Comparison of ENCODE assay signal across 8 cellular contexts in the genomic region with DNA sequence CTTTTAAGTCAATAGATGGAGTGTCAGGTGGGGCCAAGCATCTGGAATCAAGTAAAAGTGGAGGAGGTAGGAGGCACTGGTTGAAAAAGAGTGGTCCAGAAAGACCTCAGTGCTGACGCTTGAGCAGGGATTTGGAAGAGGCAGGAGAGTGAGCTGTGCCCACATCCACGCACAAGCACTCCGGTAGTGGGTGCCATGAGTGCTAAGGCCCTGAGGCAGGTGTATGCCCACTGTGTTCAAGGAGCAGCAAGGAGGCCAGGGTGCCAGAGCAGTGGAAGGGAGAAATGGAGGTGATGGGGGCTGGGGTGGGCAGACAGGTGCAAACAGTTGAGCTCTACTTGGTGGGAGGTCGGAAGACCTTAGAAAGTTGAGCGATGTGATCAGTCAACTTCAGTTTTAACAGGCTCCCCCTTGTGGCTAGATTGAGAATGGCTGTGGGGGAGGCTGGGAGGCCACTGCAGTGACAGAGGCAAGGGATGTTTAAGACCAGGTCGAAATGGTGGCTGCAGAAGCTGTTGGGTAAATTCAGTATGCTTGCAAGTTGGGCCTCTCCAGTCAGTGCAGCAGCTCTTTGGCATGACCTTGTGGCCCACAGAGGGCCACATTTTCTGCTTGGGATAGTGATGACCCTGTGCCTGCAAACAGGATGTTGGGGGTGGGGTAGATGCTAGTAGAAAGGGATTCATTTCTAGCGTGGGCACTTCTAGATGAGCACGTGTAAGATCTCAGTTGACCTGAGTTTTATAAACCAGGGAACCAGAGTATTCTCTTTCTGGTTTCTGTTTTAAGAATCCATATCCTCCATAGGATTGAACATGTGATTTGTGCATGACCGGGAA. TPM values are rescaled to one million over a fixed set of nuclear protein-coding genes. Genes with fewer than 3 reads are reported as not detected.
DNase-seq lines count a peak whose midpoint lies in the region; ATAC-seq and TF ChIP-seq lines count a peak whose summit lies in the region.

No MANE protein-coding gene starts in this region.

- no peaks in the 10 kb centered on the region for H3K79me2 ChIP-seq in Karpas-422 (ENCODE audit: low read length)
- no peaks in the 10 kb centered on the region for H3K79me2 ChIP-seq in mammary epithelial cell (ENCODE audit: insufficient read depth, low read length)

- no peak overlapping the region for H3K27ac Mint-ChIP-seq in activated B cell treated with CpG ODN at 0.5 μM for 24 hours

- no peaks in the 10 kb centered on the region for H3K9me3 Mint-ChIP-seq in activated B cell treated with CpG ODN at 0.5 μM for 24 hours

- H3K9me3 ChIP-seq in Karpas-422 (ENCODE audit: low read length) (no peaks in the 10 kb centered on the region), mammary epithelial cell (replicated peaks; ENCODE audit: insufficient read depth, low read length) (no peaks in the 10 kb centered on the region)

- no peaks in the 10 kb centered on the region for H3K27me3 Mint-ChIP-seq in activated B cell treated with CpG ODN at 0.5 μM for 24 hours

- BruUV-seq in mammary epithelial cell (replicated peaks; lab: Mats Ljungman, UMichigan), result no TSS peak

- no peaks in the 10 kb centered on the region for H3K9me2 ChIP-seq in Karpas-422 (replicated peaks; ENCODE audit: insufficient read depth, low read length)

- CTCF ChIA-PET in activated B cell treated with CpG ODN at 0.5 μM for 24 hours (lab: Charles Lee) (interaction anchor here (0.9 to 2.5 kb wide), 7 partner anchors 8 to 260 kb away, joined by 3 to 22 read pairs (median 3); no protein-coding TSS in a partner anchor), mammary epithelial cell (lab: Charles Lee; ENCODE audit: low non-redundant PET) (interaction anchor here (0.6 kb wide), 1 partner anchor 171 kb away, joined by 3 read pairs; no protein-coding TSS in a partner anchor)

- H3K4me2 ChIP-seq in Karpas-422 (ENCODE audit: low read depth, low read length, poor library complexity, severe bottlenecking) (no peak overlapping the region), mammary epithelial cell (ENCODE audit: insufficient read depth, low read depth, low read length) (no peak overlapping the region)

- POLR2A ChIA-PET in activated B cell treated with CpG ODN at 0.5 μM for 24 hours (lab: Charles Lee), result no interaction called here

- H3K4me1 ChIP-seq in Karpas-422 (ENCODE audit: low read length) (no peaks in the 10 kb centered on the region), mammary epithelial cell (ENCODE audit: insufficient read depth, low read length) (no peaks in the 10 kb centered on the region)

- no peak overlapping the region for H3K4me3 Mint-ChIP-seq in activated B cell treated with CpG ODN at 0.5 μM for 24 hours

- dilution Hi-C loops in mammary epithelial cell (cut with HindIII; ENCODE audit: low sequenced_read_pairs), result no loop called here

- H3K36me3 Mint-ChIP-seq in activated B cell treated with CpG ODN at 0.5 μM for 24 hours (ENCODE audit: low read depth), result no peaks in the 10 kb centered on the region

- H4K20me1 ChIP-seq in Karpas-422 (ENCODE audit: insufficient read depth, low read depth, low read length) (no peaks in the 10 kb centered on the region), mammary epithelial cell (ENCODE audit: insufficient read depth, low read length) (no peaks in the 10 kb centered on the region)

- no peak overlapping the region for H2AFZ ChIP-seq in Karpas-422 (ENCODE audit: low read length)
- no peak overlapping the region for H2AFZ ChIP-seq in mammary epithelial cell (ENCODE audit: low read depth, low read length)

- intact Hi-C loops in activated B cell treated with CpG ODN at 0.5 μM for 24 hours (cut with micrococcal nuclease) (loop anchor here (1.0 kb wide), 1 partner anchor 172 kb away; no protein-coding TSS in a partner anchor), mammary epithelial cell (cut with micrococcal nuclease) (loop anchor here (1.0 kb wide), 1 partner anchor 172 kb away; no protein-coding TSS in a partner anchor)

- DNase-seq in GM06990 (ENCODE audit: extremely low read depth, insufficient read length), result peak; percentile 39
- DNase-seq in Karpas-422, result peak; percentile 90
- peak; percentile 52 for DNase-seq in activated B cell treated with CpG ODN at 0.5 μM for 24 hours
- DNase-seq in mammary epithelial cell, result peak; percentile 21
- DNase-seq in left kidney (ENCODE audit: low read depth, low spot score), result peak; percentile 71
- peak; percentile 61 to 79 (median 71) for DNase-seq in stimulated activated CD4-positive, alpha-beta T cell treated with anti-CD3 and anti-CD28 coated beads, TNF-alpha, amount 100 ng/mL, for 48 hours (ENCODE audit: low read depth in 3 of 3)
- DNase-seq in T1000 (lab: John Stamatoyannopoulos, UW), result no peak

- peak; percentile 90 for ATAC-seq in activated B cell treated with CpG ODN at 0.5 μM for 24 hours (ENCODE audit: low read depth)
- ATAC-seq in GM19452 (IDR thresholded peaks at IDR 0.05; ENCODE audit: unreplicated experiment), result no peak

- TF ChIP-seq CTCF in GM06990 (IDR thresholded peaks at IDR 0.05; ENCODE audit: insufficient read depth, low read length, poor library complexity, severe bottlenecking) (peak; percentile 77), activated B cell treated with CpG ODN at 0.5 μM for 24 hours (IDR thresholded peaks at IDR 0.05) (no peak), mammary epithelial cell (conservative IDR thresholded peaks at IDR 0.05 in 1 of 2, IDR thresholded peaks at IDR 0.05 in 1 of 2; ENCODE audit: extremely low read depth in 1 of 2, insufficient read depth in 1 of 2, low read depth in 1 of 2, low read length in 2 of 2) (peak; percentile 68 to 73)

- H3K4me1 Mint-ChIP-seq in activated B cell treated with CpG ODN at 0.5 μM for 24 hours, result peaks cover 47% of the 10 kb centered on the region

- WGBS in mammary epithelial cell (ENCODE audit: low coverage, missing lambda C conversion rate), result 61% methylated on average over 9 of the region's 9 CpGs

- H3K27ac ChIP-seq in Karpas-422 (ENCODE audit: low read length) (no peak overlapping the region), mammary epithelial cell (ENCODE audit: insufficient read depth, low read depth, low read length) (no peak overlapping the region)

- no peak overlapping the region for H3K4me3 ChIP-seq in GM06990 (replicated peaks; ENCODE audit: low read depth, low read length)
- H3K4me3 ChIP-seq in Karpas-422 (ENCODE audit: low read length), result no peak overlapping the region
- no peak overlapping the region for H3K4me3 ChIP-seq in mammary epithelial cell (replicated peaks in 1 of 3; ENCODE audit: insufficient read depth in 1 of 3, low read depth in 2 of 3, low read length in 3 of 3)

- H3K36me3 ChIP-seq in GM06990 (ENCODE audit: control insufficient read depth, insufficient read depth, low read length), result no peaks in the 10 kb centered on the region
- no peaks in the 10 kb centered on the region for H3K36me3 ChIP-seq in Karpas-422 (ENCODE audit: insufficient read depth, low read length)
- H3K36me3 ChIP-seq in mammary epithelial cell (ENCODE audit: insufficient read depth, low read length), result no peaks in the 10 kb centered on the region

- in situ Hi-C loops in mammary epithelial cell (cut with MboI; ENCODE audit: low sequenced_read_pairs in 2 of 2), result no loop called here

- no peak overlapping the region for H3K9ac ChIP-seq in Karpas-422 (ENCODE audit: low read length)
- no peak overlapping the region for H3K9ac ChIP-seq in mammary epithelial cell (ENCODE audit: insufficient read depth, low read length)

- H3K27me3 ChIP-seq in GM06990 (replicated peaks; ENCODE audit: control insufficient read depth, insufficient read depth, low read length) (no peaks in the 10 kb centered on the region), Karpas-422 (ENCODE audit: low read length) (no peaks in the 10 kb centered on the region), mammary epithelial cell (ENCODE audit: insufficient read depth, low read length) (no peaks in the 10 kb centered on the region)

RNA-seq across cellular contexts. Expression of a gene that starts 12.7 kb away (rescaled TPM):
- not detected in 2 replicates for total RNA-seq in Karpas-422 (2014; rRNA removed; shearing (Covaris generic); ENCODE audit: low replicate concordance)
- total RNA-seq in activated B cell treated with CpG ODN at 0.5 μM for 24 hours, result not detected in 2 replicates
- not detected for total RNA-seq in mammary epithelial cell
- polyA plus RNA-seq in mammary epithelial cell, result not detected
- polyA minus RNA-seq in mammary epithelial cell, result not detected

RNA-seq across cellular contexts. Expression of a gene that starts 13.4 kb away (rescaled TPM):
- not detected in 2 replicates for total RNA-seq in Karpas-422 (2014; rRNA removed; shearing (Covaris generic); ENCODE audit: low replicate concordance)
- total RNA-seq in activated B cell treated with CpG ODN at 0.5 μM for 24 hours, result not detected in 2 replicates
- not detected for total RNA-seq in mammary epithelial cell
- not detected for polyA plus RNA-seq in mammary epithelial cell
- polyA minus RNA-seq in mammary epithelial cell, result not detected

RNA-seq across cellular contexts. Expression of a gene that starts 50.9 kb away (rescaled TPM):
- total RNA-seq in Karpas-422 (2014; rRNA removed; shearing (Covaris generic); ENCODE audit: low replicate concordance), result not detected in 2 replicates
- total RNA-seq in activated B cell treated with CpG ODN at 0.5 μM for 24 hours, result not detected in 2 replicates
- total RNA-seq in mammary epithelial cell, result not detected
- not detected for polyA plus RNA-seq in mammary epithelial cell
- not detected for polyA minus RNA-seq in mammary epithelial cell
